18 cellular contexts compared by ENCODE assay signal in genomic region chr5:154977409-154977808, GRCh38. TPM values are rescaled to one million over a fixed set of nuclear protein-coding genes. Genes with fewer than 3 reads are reported as not detected.
DNase-seq lines count a peak whose midpoint lies in the region; TF ChIP-seq lines count a peak whose summit lies in the region.
"Had no signal": no experiment of that assay in that cellular context is flagged by ENCODE, and none has a peak within 500 bp of the region (broad histone marks: within the 10 kb centered on the region; RNA-seq: fewer than 3 reads in every experiment).

No MANE protein-coding gene starts in this region.

- H3K36me3 ChIP-seq in fibroblast of lung (ENCODE audit: control insufficient read depth, insufficient read depth, low read length): no peaks in the 10 kb centered on the region
- no peaks in the 10 kb centered on the region for H3K36me3 ChIP-seq in prostate gland
- H3K36me3 ChIP-seq: lower lobe of right lung, ovary had no signal

- no peaks in the 10 kb centered on the region for H4K20me1 ChIP-seq in fibroblast of lung (ENCODE audit: control insufficient read depth, extremely low read depth, insufficient read depth, low read length)

- TF ChIP-seq CTCF in GM12865 (IDR thresholded peaks at IDR 0.05; ENCODE audit: insufficient read depth, low read depth, low read length, missing control alignments) (no peak), HFFc6 (IDR thresholded peaks at IDR 0.05) (no peak), fibroblast of lung (conservative IDR thresholded peaks at IDR 0.05 in 1 of 2, IDR thresholded peaks at IDR 0.05 in 1 of 2; ENCODE audit: low read depth in 1 of 2, low read length in 2 of 2) (no peak), prostate gland (IDR thresholded peaks at IDR 0.05) (no peak)

- intact Hi-C loops in prostate gland (cut with DNase I): no loop called here

- no peaks in the 10 kb centered on the region for H3K9me3 Mint-ChIP-seq in HFFc6

- H3K27ac Mint-ChIP-seq in HFFc6: no peak overlapping the region
- H3K27ac Mint-ChIP-seq: activated naive CD4-positive, alpha-beta T cell treated with anti-CD3 and anti-CD28 coated beads, Interleukin-2, amount 10 ng/mL, durations not matched to agents 7 days and 5 days; GM23338 had no signal

- H3K79me2 ChIP-seq in fibroblast of lung (ENCODE audit: control insufficient read depth, insufficient read depth, low read length): no peaks in the 10 kb centered on the region

- H3K27ac ChIP-seq in fibroblast of lung (ENCODE audit: insufficient read depth, low read length) (no peak overlapping the region), prostate gland (no peak overlapping the region)
- H3K27ac ChIP-seq: lower lobe of right lung, ovary had no signal

- no peaks in the 10 kb centered on the region for H3K27me3 ChIP-seq in fibroblast of lung (ENCODE audit: control insufficient read depth, insufficient read depth, low read length)
- no peaks in the 10 kb centered on the region for H3K27me3 ChIP-seq in prostate gland (replicated peaks; ENCODE audit: insufficient read depth)
- H3K27me3 ChIP-seq: ovary had no signal

- H3K9me3 ChIP-seq in fibroblast of lung (ENCODE audit: control insufficient read depth, insufficient read depth, low read depth, low read length): no peaks in the 10 kb centered on the region
- H3K9me3 ChIP-seq in prostate gland: no peaks in the 10 kb centered on the region
- H3K9me3 ChIP-seq: lower lobe of right lung, ovary had no signal

- H3K4me2 ChIP-seq in fibroblast of lung (ENCODE audit: extremely low read depth, insufficient read depth, low read length): no peak overlapping the region
- H3K4me2 ChIP-seq: GM23338 had no signal

- 84% methylated on average over 1 of the region's 1 CpG for WGBS in prostate gland

- peaks cover 10% of the 10 kb centered on the region for H3K36me3 Mint-ChIP-seq in HFFc6 (ENCODE audit: low read depth)

- H3K4me3 ChIP-seq in GM12865 (ENCODE audit: low read depth, low read length) (no peak overlapping the region), fibroblast of lung (replicated peaks in 1 of 4; ENCODE audit: control extremely low read depth in 1 of 4, insufficient read depth in 1 of 4, low read depth in 3 of 4, low read length in 4 of 4) (no peak overlapping the region), prostate gland (no peak overlapping the region)
- H3K4me3 ChIP-seq: GM23338, lower lobe of right lung, ovary had no signal

- DNase-seq in GM12865 (ENCODE audit: low read depth) (peak; percentile 10), HFFc6 (peak; percentile 24), OCI-M1 (lab: John Stamatoyannopoulos, UW) (peak; percentile 40), fibroblast of lung (ENCODE audit: low read depth in 2 of 2) (peak; percentile 13 to 15), prostate gland (ENCODE audit: low spot score) (no peak), activated gamma-delta T cell (lab: John Stamatoyannopoulos, UW) (no peak), kidney glomerular epithelial cell (lab: John Stamatoyannopoulos, UW) (no peak)
- DNase-seq: activated CD4-positive, alpha-beta T cell treated with anti-CD3 and anti-CD28 coated beads for 4 hours; activated naive CD4-positive, alpha-beta T cell treated with anti-CD3 and anti-CD28 coated beads, Interleukin-2, amount 10 ng/mL, durations not matched to agents 7 days and 5 days; lower lobe of right lung; NCI-H187; NCI-H510A; ovary; stimulated activated CD4-positive, alpha-beta T cell treated with anti-CD3 and anti-CD28 coated beads, Interleukin-2, amount 100 ng/mL, for 24 hours; T1000 had no signal

- no peak overlapping the region for H3K4me3 Mint-ChIP-seq in HFFc6
- H3K4me3 Mint-ChIP-seq: activated naive CD4-positive, alpha-beta T cell treated with anti-CD3 and anti-CD28 coated beads, Interleukin-2, amount 10 ng/mL, durations not matched to agents 7 days and 5 days; GM23338 had no signal

- H3K4me1 ChIP-seq in fibroblast of lung (ENCODE audit: control insufficient read depth, extremely low read depth, insufficient read depth, low read length): no peaks in the 10 kb centered on the region
- no peaks in the 10 kb centered on the region for H3K4me1 ChIP-seq in prostate gland (replicated peaks)
- H3K4me1 ChIP-seq: lower lobe of right lung had no signal

- H3K9ac ChIP-seq in fibroblast of lung (ENCODE audit: insufficient read depth, low read length): no peak overlapping the region

- no peak overlapping the region for H2AFZ ChIP-seq in fibroblast of lung (ENCODE audit: low read length)
- H2AFZ ChIP-seq: GM23338 had no signal

- peaks cover 5% of the 10 kb centered on the region; the same call in 1 of the 2 replicates for H3K27me3 Mint-ChIP-seq in HFFc6 (ENCODE audit: insufficient read depth)
- H3K27me3 Mint-ChIP-seq: activated naive CD4-positive, alpha-beta T cell treated with anti-CD3 and anti-CD28 coated beads, Interleukin-2, amount 10 ng/mL, durations not matched to agents 7 days and 5 days had no signal

- TF ChIP-seq POLR2A in prostate gland (IDR thresholded peaks at IDR 0.05): no peak

- H3K4me1 Mint-ChIP-seq in HFFc6 (ENCODE audit: low read depth): peaks cover 5% of the 10 kb centered on the region
- H3K4me1 Mint-ChIP-seq: activated naive CD4-positive, alpha-beta T cell treated with anti-CD3 and anti-CD28 coated beads, Interleukin-2, amount 10 ng/mL, durations not matched to agents 7 days and 5 days; GM23338 had no signal

RNA-seq across cellular contexts. Expression of gene KIF4B, which starts 36.1 kb away (rescaled TPM):
- under 1 TPM; 0.05 to 0.21 (median 0.13) TPM for total RNA-seq in HFFc6 (2021; fragmentation: NEBNext Ultra II Directional; extraction: Animal tissue kit (Norgen Biotek cat#: 25700))
- total RNA-seq in fibroblast of lung: under 0.01 TPM in 2 replicates
- polyA plus RNA-seq in fibroblast of lung: 0.01 and 0.02 TPM in 2 replicates
- not detected in 2 replicates for polyA plus RNA-seq in fibroblast of lung (2012)
- polyA minus RNA-seq in fibroblast of lung (ENCODE audit: low replicate concordance): 0.26 TPM in 1 of 2 replicates, not detected in the other
- total RNA-seq in prostate gland: 1 to 10 TPM in 1 of 2 donors, not detected in 1; 1.0 TPM
- total RNA-seq: epithelial cell of proximal tubule, GM23338, lower lobe of right lung, myocyte had no signal
- polyA plus RNA-seq: GM23338, ovary had no signal

RNA-seq across cellular contexts. Expression of gene MRPL22, which starts 36.5 kb away (rescaled TPM):
- total RNA-seq in HFFc6 (2021; fragmentation: NEBNext Ultra II Directional; extraction: Animal tissue kit (Norgen Biotek cat#: 25700)): 10 to 100 TPM; 44.1 to 60.9 (median 57.7) TPM
- total RNA-seq in fibroblast of lung (16.7 and 17.8 TPM in 2 replicates), prostate gland (10 to 100 TPM; 14.4 to 35.2 TPM)
- polyA plus RNA-seq in fibroblast of lung: 42.6 and 66.6 TPM in 2 replicates
- polyA plus RNA-seq in fibroblast of lung (2012): 49.9 and 75.4 TPM in 2 replicates
- 3.5 and 17.3 TPM in 2 replicates for polyA minus RNA-seq in fibroblast of lung (ENCODE audit: low replicate concordance)

RNA-seq across cellular contexts. Expression of gene GEMIN5, which starts 39.4 kb away (rescaled TPM):
- total RNA-seq in HFFc6 (2021; fragmentation: NEBNext Ultra II Directional; extraction: Animal tissue kit (Norgen Biotek cat#: 25700)): 10 to 100 TPM; 16.5 to 22.5 (median 17.6) TPM
- total RNA-seq in fibroblast of lung (12.1 and 13.1 TPM in 2 replicates), prostate gland (10 to 100 TPM; 14.6 to 20.3 TPM)
- polyA plus RNA-seq in fibroblast of lung: 7.7 and 11.2 TPM in 2 replicates
- 6.9 and 10.5 TPM in 2 replicates for polyA plus RNA-seq in fibroblast of lung (2012)
- polyA minus RNA-seq in fibroblast of lung (ENCODE audit: low replicate concordance): 6.7 and 34.3 TPM in 2 replicates

Comparison
In these comparisons a context has a peak if more than half of its experiments do, and no peak if none do; other contexts are left out.
1. DNase-seq: peak in GM12865 (single experiment), HFFc6 (single experiment), OCI-M1 (single experiment) and fibroblast of lung (2 of 2); none in prostate gland (single experiment), activated gamma-delta T cell (single experiment) and kidney glomerular epithelial cell (single experiment).